Comparison of ENCODE assay signal across 1 cellular context in the genomic region with DNA sequence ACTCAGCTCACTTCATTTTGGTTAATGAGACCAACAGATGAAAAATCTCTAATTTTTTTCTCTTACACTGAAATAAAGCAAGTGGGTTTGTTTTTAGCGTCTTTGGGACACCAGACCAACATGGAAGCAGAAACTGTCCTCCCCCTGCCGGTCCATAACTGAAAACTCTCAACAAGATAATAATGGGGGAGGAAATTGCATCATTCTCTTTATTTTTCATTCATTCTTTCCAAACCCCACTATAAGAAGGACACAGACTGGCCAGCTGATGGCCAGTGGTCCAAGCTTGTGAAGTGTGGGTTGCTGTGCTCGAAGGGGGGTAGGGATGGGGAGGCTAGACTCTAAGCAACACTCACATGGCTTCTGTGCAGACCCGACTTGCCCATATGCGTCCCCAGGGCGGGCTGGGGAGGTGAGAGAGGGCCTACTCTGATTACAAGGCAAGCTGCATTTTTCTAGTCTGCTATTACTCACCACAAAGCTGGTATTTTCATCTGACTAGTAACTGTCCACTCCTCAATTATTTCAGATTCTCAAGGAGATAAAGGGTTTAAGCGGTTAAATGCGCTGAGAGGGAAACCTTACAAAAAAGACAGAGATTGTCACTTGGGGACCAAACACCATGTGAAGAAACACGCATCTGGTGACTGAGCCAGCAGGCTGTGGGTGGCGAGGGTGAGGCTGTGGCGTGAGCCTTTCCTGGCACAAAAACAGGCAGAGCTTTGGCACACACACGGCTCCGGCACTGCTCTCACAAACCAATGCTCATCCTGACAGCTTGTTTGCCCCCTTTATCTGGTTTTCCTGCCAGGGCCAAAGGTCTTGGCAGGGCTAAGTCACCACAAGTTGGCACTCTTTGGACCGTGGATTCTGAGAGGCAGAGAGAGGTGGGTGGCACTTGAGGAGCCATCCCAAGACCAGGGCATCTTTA.
A peak's percentile ranks its signal among the peaks of the same experiment; 100 is the strongest.
TF ChIP-seq lines count a peak whose summit lies in the region.

No MANE protein-coding gene starts in this region.

TF ChIP-seq in HepG2, 621 proteins besides CTCF, POLR2A, EP300 and RAD21:
- TF ChIP-seq, protein P1, sequence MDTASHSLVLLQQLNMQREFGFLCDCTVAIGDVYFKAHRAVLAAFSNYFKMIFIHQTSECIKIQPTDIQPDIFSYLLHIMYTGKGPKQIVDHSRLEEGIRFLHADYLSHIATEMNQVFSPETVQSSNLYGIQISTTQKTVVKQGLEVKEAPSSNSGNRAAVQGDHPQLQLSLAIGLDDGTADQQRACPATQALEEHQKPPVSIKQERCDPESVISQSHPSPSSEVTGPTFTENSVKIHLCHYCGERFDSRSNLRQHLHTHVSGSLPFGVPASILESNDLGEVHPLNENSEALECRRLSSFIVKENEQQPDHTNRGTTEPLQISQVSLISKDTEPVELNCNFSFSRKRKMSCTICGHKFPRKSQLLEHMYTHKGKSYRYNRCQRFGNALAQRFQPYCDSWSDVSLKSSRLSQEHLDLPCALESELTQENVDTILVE (CRISPR knock-in tag; IDR thresholded peaks at IDR 0.05) = no peak
- TF ChIP-seq ATF7 (IDR thresholded peaks at IDR 0.05) (peak; percentile 37; the same call in 1 of the 2 replicates), ATF7 (CRISPR knock-in tag; IDR thresholded peaks at IDR 0.05) (no peak), ZNF883 (CRISPR knock-in tag; IDR thresholded peaks at IDR 0.05; ENCODE audit: not compliant biosample characterization) (peak; percentile 18), CEBPB (IDR thresholded peaks at IDR 0.05; ENCODE audit: borderline replicate concordance, low read depth, low read length) (peak; percentile 48; the same call in 1 of the 2 replicates), ZNF660 (CRISPR knock-in tag; IDR thresholded peaks at IDR 0.05; ENCODE audit: borderline replicate concordance, low read depth) (no peak), GATAD2A (CRISPR knock-in tag; IDR thresholded peaks at IDR 0.05) (no peak), SIX4 (CRISPR knock-in tag; IDR thresholded peaks at IDR 0.05) (no peak), KLF6 (CRISPR knock-in tag; IDR thresholded peaks at IDR 0.05) (no peak)
- TF ChIP-seq, protein P2, sequence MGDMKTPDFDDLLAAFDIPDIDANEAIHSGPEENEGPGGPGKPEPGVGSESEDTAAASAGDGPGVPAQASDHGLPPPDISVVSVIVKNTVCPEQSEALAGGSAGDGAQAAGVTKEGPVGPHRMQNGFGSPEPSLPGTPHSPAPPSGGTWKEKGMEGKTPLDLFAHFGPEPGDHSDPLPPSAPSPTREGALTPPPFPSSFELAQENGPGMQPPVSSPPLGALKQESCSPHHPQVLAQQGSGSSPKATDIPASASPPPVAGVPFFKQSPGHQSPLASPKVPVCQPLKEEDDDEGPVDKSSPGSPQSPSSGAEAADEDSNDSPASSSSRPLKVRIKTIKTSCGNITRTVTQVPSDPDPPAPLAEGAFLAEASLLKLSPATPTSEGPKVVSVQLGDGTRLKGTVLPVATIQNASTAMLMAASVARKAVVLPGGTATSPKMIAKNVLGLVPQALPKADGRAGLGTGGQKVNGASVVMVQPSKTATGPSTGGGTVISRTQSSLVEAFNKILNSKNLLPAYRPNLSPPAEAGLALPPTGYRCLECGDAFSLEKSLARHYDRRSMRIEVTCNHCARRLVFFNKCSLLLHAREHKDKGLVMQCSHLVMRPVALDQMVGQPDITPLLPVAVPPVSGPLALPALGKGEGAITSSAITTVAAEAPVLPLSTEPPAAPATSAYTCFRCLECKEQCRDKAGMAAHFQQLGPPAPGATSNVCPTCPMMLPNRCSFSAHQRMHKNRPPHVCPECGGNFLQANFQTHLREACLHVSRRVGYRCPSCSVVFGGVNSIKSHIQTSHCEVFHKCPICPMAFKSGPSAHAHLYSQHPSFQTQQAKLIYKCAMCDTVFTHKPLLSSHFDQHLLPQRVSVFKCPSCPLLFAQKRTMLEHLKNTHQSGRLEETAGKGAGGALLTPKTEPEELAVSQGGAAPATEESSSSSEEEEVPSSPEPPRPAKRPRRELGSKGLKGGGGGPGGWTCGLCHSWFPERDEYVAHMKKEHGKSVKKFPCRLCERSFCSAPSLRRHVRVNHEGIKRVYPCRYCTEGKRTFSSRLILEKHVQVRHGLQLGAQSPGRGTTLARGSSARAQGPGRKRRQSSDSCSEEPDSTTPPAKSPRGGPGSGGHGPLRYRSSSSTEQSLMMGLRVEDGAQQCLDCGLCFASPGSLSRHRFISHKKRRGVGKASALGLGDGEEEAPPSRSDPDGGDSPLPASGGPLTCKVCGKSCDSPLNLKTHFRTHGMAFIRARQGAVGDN (CRISPR knock-in tag; IDR thresholded peaks at IDR 0.05) = peak; percentile 34; the same call in 1 of the 2 replicates
- TF ChIP-seq, protein P3, sequence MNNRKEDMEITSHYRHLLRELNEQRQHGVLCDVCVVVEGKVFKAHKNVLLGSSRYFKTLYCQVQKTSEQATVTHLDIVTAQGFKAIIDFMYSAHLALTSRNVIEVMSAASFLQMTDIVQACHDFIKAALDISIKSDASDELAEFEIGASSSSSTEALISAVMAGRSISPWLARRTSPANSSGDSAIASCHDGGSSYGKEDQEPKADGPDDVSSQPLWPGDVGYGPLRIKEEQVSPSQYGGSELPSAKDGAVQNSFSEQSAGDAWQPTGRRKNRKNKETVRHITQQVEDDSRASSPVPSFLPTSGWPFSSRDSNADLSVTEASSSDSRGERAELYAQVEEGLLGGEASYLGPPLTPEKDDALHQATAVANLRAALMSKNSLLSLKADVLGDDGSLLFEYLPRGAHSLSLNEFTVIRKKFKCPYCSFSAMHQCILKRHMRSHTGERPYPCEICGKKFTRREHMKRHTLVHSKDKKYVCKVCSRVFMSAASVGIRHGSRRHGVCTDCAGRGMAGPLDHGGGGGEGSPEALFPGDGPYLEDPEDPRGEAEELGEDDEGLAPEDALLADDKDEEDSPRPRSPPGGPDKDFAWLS (CRISPR knock-in tag; IDR thresholded peaks at IDR 0.05; ENCODE audit: borderline replicate concordance) = no peak
